ENCODE assay signal across 1 cellular context in genomic region chr15:57146394-57147140, GRCh38.
TF ChIP-seq lines count a peak whose summit lies in the region.

No MANE protein-coding gene starts in this region.

TF ChIP-seq in H1, 55 proteins besides CTCF, POLR2A, EP300 and RAD21:
- no peak for TF ChIP-seq GABPA (IDR thresholded peaks at IDR 0.05; ENCODE audit: borderline replicate concordance, insufficient read depth, low read length)
- TF ChIP-seq HDAC6 (IDR thresholded peaks at IDR 0.05; ENCODE audit: low read depth, low read length) = no peak
- no peak for TF ChIP-seq RFX5 (IDR thresholded peaks at IDR 0.05; ENCODE audit: borderline replicate concordance, low read depth, low read length)
- TF ChIP-seq RXRA (IDR thresholded peaks at IDR 0.05; ENCODE audit: insufficient read depth, low read depth, low read length) = no peak
- TF ChIP-seq SRF (IDR thresholded peaks at IDR 0.05; ENCODE audit: low read depth, low read length) = no peak
- TF ChIP-seq KDM1A (IDR thresholded peaks at IDR 0.05; ENCODE audit: borderline replicate concordance, low read length) = no peak
- no peak for TF ChIP-seq SIRT6 (IDR thresholded peaks at IDR 0.05; ENCODE audit: low read length)
- TF ChIP-seq HDAC2 (IDR thresholded peaks at IDR 0.05; ENCODE audit: borderline replicate concordance in 1 of 2, low read depth in 2 of 2, low read length in 2 of 2) = no peak
- no peak for TF ChIP-seq SP4 (IDR thresholded peaks at IDR 0.05; ENCODE audit: low read length)
- no peak for TF ChIP-seq PHF8 (conservative IDR thresholded peaks at IDR 0.05; ENCODE audit: low read depth, low read length)
- TF ChIP-seq TAF7 (optimal IDR thresholded peaks at IDR 0.05; ENCODE audit: borderline replicate concordance, low read depth, low read length) = no peak
- no peak for TF ChIP-seq RNF2 (IDR thresholded peaks at IDR 0.05; ENCODE audit: borderline replicate concordance, low read depth, low read length, missing control alignments, poor library complexity, severe bottlenecking)
- no peak for TF ChIP-seq BACH1 (IDR thresholded peaks at IDR 0.05; ENCODE audit: low read length)
- TF ChIP-seq EGR1 (IDR thresholded peaks at IDR 0.05; ENCODE audit: borderline replicate concordance, low read depth, low read length) = no peak
- TF ChIP-seq CHD2 (IDR thresholded peaks at IDR 0.05; ENCODE audit: low read length) = no peak
TF ChIP-seq in H1: peak in this region for 0.
